28 cellular contexts compared by ENCODE assay signal in the genomic region with DNA sequence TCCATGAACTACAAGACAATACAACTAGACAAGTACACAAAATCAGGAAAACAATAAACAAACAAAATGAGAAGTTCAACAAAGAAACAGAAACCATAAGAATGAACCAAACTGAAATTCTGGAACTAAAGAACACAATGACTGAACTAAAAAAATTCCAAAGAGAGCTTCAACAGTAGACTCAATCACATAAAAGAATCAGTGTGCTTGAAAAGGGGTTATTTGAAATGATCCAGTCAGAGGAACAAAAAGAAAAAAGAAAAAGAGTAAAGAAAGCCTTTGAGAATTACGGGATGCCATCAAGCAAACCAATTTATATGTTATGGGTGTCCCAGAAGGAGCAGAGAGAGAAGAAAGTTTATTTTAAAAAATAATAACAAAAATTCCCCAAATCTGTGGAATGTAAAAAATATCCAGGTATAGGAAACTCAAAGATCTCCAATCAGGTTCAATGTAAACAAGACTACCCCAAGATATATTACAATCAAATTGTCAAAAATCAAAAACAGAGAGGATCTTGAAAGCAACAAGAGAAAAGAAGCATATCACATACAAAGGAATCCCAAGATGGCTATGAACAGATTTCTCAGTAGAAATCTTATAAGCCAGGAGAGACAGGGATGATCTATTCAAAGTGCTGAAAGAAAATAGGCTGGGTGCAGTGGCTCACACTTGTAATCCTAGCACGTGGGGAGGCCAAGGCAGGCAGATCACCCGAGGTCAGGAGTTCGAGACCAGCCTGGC.
"Had no signal": no experiment of that assay in that cellular context is flagged by ENCODE, and none has a peak within 500 bp of the region (broad histone marks: within the 10 kb centered on the region; RNA-seq: fewer than 3 reads in every experiment).

No MANE protein-coding gene starts in this region.

- ATAC-seq: effector memory CD8-positive, alpha-beta T cell; foreskin keratinocyte; left cardiac atrium; left lung; naive thymus-derived CD4-positive, alpha-beta T cell; sciatic nerve had no signal

- H3K27ac ChIP-seq: coronary artery, epithelial cell of prostate, esophagus muscularis mucosa, foreskin keratinocyte, heart right ventricle, left lung, neural progenitor cell, parathyroid adenoma, stomach, thyroid gland had no signal

- H3K27me3 Mint-ChIP-seq: effector memory CD8-positive, alpha-beta T cell; naive thymus-derived CD4-positive, alpha-beta T cell; progenitor cell of endocrine pancreas had no signal

- H3K27ac Mint-ChIP-seq: nephron, neural progenitor cell, progenitor cell of endocrine pancreas had no signal

- H2AFZ ChIP-seq: neural progenitor cell, parathyroid adenoma had no signal

- H3K4me1 Mint-ChIP-seq: nephron, neural progenitor cell had no signal

- FAIRE-seq: islet of Langerhans had no signal

- DNase-seq: effector memory CD8-positive, alpha-beta T cell; foreskin keratinocyte; glutamatergic neuron; heart right ventricle; hippocampal formation; left cardiac atrium; left lung; mesendoderm; midbrain; naive thymus-derived CD4-positive, alpha-beta T cell; stimulated activated CD4-positive, alpha-beta T cell treated with anti-CD3 and anti-CD28 coated beads, Interleukin-12 subunit alpha, Interleukin-12 subunit beta, amount 100 ng/mL, for 4 hours; stimulated activated CD4-positive, alpha-beta T cell treated with anti-CD3 and anti-CD28 coated beads, Interleukin-1b, Interleukin-23, amount 100 ng/mL, for 48 hours; stimulated activated CD4-positive, alpha-beta T cell treated with anti-CD3 and anti-CD28 coated beads, Interleukin-4, amount 100 ng/mL, for 1 hour; stimulated activated CD8-positive, alpha-beta memory T cell treated with anti-CD3 and anti-CD28 coated beads, Interleukin-4, amount 100 ng/mL, for 48 hours; stimulated activated naive CD4-positive, alpha-beta T cell treated with Interleukin-2 at 50 U/mL for 16 hours; stomach; thyroid gland; trophoblast cell had no signal

- H3K4me3 Mint-ChIP-seq: effector memory CD8-positive, alpha-beta T cell; nephron; neural progenitor cell had no signal

- H3K4me3 ChIP-seq: coronary artery, esophagus muscularis mucosa, heart right ventricle, left lung, neural progenitor cell, smooth muscle cell, stomach, thyroid gland had no signal

- H3K4me2 ChIP-seq: neural progenitor cell, smooth muscle cell had no signal

- H3K9ac ChIP-seq: neural progenitor cell, parathyroid adenoma had no signal

- H3K27me3 ChIP-seq: esophagus muscularis mucosa, foreskin keratinocyte, heart right ventricle, left lung, neural progenitor cell, stomach, thyroid gland had no signal

- H3K9me3 ChIP-seq: thyroid gland had no signal

- H3K4me1 ChIP-seq: esophagus muscularis mucosa, heart right ventricle, left lung, neural progenitor cell, parathyroid adenoma, stomach had no signal
